In genomic region chr17:69500911-69501429, GRCh38 we compare ENCODE assay signal across 11 cellular contexts.
A peak's percentile ranks its signal among the peaks of the same experiment; 100 is the strongest.
DNase-seq lines count a peak whose midpoint lies in the region; ATAC-seq and TF ChIP-seq lines count a peak whose summit lies in the region.
"Had no signal": no experiment of that assay in that cellular context is flagged by ENCODE, and none has a peak within 500 bp of the region (broad histone marks: within the 10 kb centered on the region; RNA-seq: fewer than 3 reads in every experiment).

No MANE protein-coding gene starts in this region.

- H3K4me3 ChIP-seq in GM23248: no peak overlapping the region
- peak overlapping the region in 2 of 4 experiments; percentile 41 to 77 for H3K4me3 ChIP-seq in fibroblast of lung (replicated peaks in 1 of 4; ENCODE audit: control extremely low read depth in 1 of 4, insufficient read depth in 1 of 4, low read depth in 3 of 4, low read length in 4 of 4)
- peak overlapping the region in 1 of 4 donors; percentile 26 for H3K4me3 ChIP-seq in sigmoid colon

- H4K20me1 ChIP-seq in GM23248 (ENCODE audit: insufficient read depth) (no peaks in the 10 kb centered on the region), fibroblast of lung (ENCODE audit: control insufficient read depth, extremely low read depth, insufficient read depth, low read length) (no peaks in the 10 kb centered on the region)

- H2AFZ ChIP-seq in GM23248 (peak overlapping the region; percentile 79), fibroblast of lung (ENCODE audit: low read length) (no peak overlapping the region)

- no peaks in the 10 kb centered on the region for H3K36me3 ChIP-seq in GM23248 (ENCODE audit: low read depth)
- H3K36me3 ChIP-seq in fibroblast of lung (ENCODE audit: control insufficient read depth, insufficient read depth, low read length): no peaks in the 10 kb centered on the region
- H3K36me3 ChIP-seq in sigmoid colon: no peaks in the 10 kb centered on the region

- DNase-seq in GM23248: peak; percentile 14
- DNase-seq in NCI-H69 (lab: John Stamatoyannopoulos, UW): peak; percentile 3
- peak in 1 of 2 donors; percentile 62 for DNase-seq in fibroblast of lung (ENCODE audit: low read depth in 2 of 2)
- no peak for DNase-seq in sigmoid colon
- DNase-seq in Kasumi-1 (lab: John Stamatoyannopoulos, UW): no peak
- no peak for DNase-seq in stimulated activated CD4-positive, alpha-beta T cell treated with anti-CD3 and anti-CD28 coated beads, Interleukin-2, amount 100 ng/mL, for 24 hours
- DNase-seq: activated CD8-positive, alpha-beta memory T cell treated with anti-CD3 and anti-CD28 coated beads, Interleukin-2, amount 50 U/mL, for 48 hours; T-helper 2 cell had no signal

- no peaks in the 10 kb centered on the region; the same call in 1 of the 2 replicates for H3F3A ChIP-seq in GM23248 (ENCODE audit: insufficient read depth)

- H3K9me3 ChIP-seq in GM23248 (ENCODE audit: low read depth) (no peaks in the 10 kb centered on the region), fibroblast of lung (ENCODE audit: control insufficient read depth, insufficient read depth, low read depth, low read length) (no peaks in the 10 kb centered on the region), sigmoid colon (no peaks in the 10 kb centered on the region)

- TF ChIP-seq CTCF in fibroblast of lung (conservative IDR thresholded peaks at IDR 0.05 in 1 of 2, IDR thresholded peaks at IDR 0.05 in 1 of 2; ENCODE audit: low read depth in 1 of 2, low read length in 2 of 2): no peak
- TF ChIP-seq CTCF in sigmoid colon (IDR thresholded peaks at IDR 0.05): no peak

- H3K79me2 ChIP-seq in GM23248 (ENCODE audit: insufficient read depth): no peaks in the 10 kb centered on the region
- no peaks in the 10 kb centered on the region for H3K79me2 ChIP-seq in fibroblast of lung (ENCODE audit: control insufficient read depth, insufficient read depth, low read length)

- H3K27me3 ChIP-seq in GM23248 (replicated peaks; ENCODE audit: insufficient read depth) (no peaks in the 10 kb centered on the region), fibroblast of lung (ENCODE audit: control insufficient read depth, insufficient read depth, low read length) (no peaks in the 10 kb centered on the region), sigmoid colon (no peaks in the 10 kb centered on the region)

- TF ChIP-seq EP300 in sigmoid colon (IDR thresholded peaks at IDR 0.05): no peak

- no peak overlapping the region for H3K27ac ChIP-seq in GM23248
- no peak overlapping the region for H3K27ac ChIP-seq in fibroblast of lung (ENCODE audit: insufficient read depth, low read length)
- peak overlapping the region in 3 of 4 donors; percentile 52 to 69 (median 68) for H3K27ac ChIP-seq in sigmoid colon

- ATAC-seq in HG02571 (IDR thresholded peaks at IDR 0.05; ENCODE audit: unreplicated experiment) (no peak), HG03342 (IDR thresholded peaks at IDR 0.05; ENCODE audit: unreplicated experiment) (no peak)
- ATAC-seq: HCT116 had no signal

- in situ Hi-C loops in GM23248 (cut with MboI): loop anchor here (25.0 kb wide), 1 partner anchor 714 kb away; no protein-coding TSS in a partner anchor

- H3K4me2 ChIP-seq in GM23248 (ENCODE audit: unreplicated experiment): peak overlapping the region; percentile 72
- peak overlapping the region; percentile 4 for H3K4me2 ChIP-seq in fibroblast of lung (ENCODE audit: extremely low read depth, insufficient read depth, low read length)

- WGBS in GM23248 (ENCODE audit: low coverage in 1 of 2, low lambda C conversion rate in 2 of 2, missing lambda C conversion rate in 2 of 2), 2 experiments: 14 to 19% methylated on average over 9 of the region's 9 CpGs
- 12 to 59% methylated on average over 9 of the region's 9 CpGs for whole genome bisulfite sequencing in sigmoid colon, 2 donors

- no peak for TF ChIP-seq POLR2A in sigmoid colon (IDR thresholded peaks at IDR 0.05)

- H3K9ac ChIP-seq in GM23248: no peak overlapping the region
- H3K9ac ChIP-seq in fibroblast of lung (ENCODE audit: insufficient read depth, low read length): no peak overlapping the region

- intact Hi-C loops in sigmoid colon (cut with DNase I): loop anchor here (5.0 kb wide), 1 partner anchor 69 kb away; no protein-coding TSS in a partner anchor

- no peaks in the 10 kb centered on the region for H3K9me2 ChIP-seq in GM23248 (ENCODE audit: insufficient read depth)

- peaks cover 19% of the 10 kb centered on the region for H3K4me1 ChIP-seq in GM23248 (ENCODE audit: insufficient read depth)
- H3K4me1 ChIP-seq in fibroblast of lung (ENCODE audit: control insufficient read depth, extremely low read depth, insufficient read depth, low read length): no peaks in the 10 kb centered on the region
- peaks cover 0 to 25% (median 18%) of the 10 kb centered on the region in 4 donors for H3K4me1 ChIP-seq in sigmoid colon

Comparison
In these comparisons a context has a peak if more than half of its experiments do, and no peak if none do; other contexts are left out.
1. DNase-seq: peak in GM23248 (single experiment) and NCI-H69 (single experiment); none in sigmoid colon (single experiment), Kasumi-1 (0 of 2) and stimulated activated CD4-positive, alpha-beta T cell treated with anti-CD3 and anti-CD28 coated beads, Interleukin-2, amount 100 ng/mL, for 24 hours (0 of 2).
2. H3K27ac ChIP-seq: peak in sigmoid colon (3 of 4); none in GM23248 (single experiment) and fibroblast of lung (single experiment).